ENCODE assay signal across 1 cellular context in the genomic region with DNA sequence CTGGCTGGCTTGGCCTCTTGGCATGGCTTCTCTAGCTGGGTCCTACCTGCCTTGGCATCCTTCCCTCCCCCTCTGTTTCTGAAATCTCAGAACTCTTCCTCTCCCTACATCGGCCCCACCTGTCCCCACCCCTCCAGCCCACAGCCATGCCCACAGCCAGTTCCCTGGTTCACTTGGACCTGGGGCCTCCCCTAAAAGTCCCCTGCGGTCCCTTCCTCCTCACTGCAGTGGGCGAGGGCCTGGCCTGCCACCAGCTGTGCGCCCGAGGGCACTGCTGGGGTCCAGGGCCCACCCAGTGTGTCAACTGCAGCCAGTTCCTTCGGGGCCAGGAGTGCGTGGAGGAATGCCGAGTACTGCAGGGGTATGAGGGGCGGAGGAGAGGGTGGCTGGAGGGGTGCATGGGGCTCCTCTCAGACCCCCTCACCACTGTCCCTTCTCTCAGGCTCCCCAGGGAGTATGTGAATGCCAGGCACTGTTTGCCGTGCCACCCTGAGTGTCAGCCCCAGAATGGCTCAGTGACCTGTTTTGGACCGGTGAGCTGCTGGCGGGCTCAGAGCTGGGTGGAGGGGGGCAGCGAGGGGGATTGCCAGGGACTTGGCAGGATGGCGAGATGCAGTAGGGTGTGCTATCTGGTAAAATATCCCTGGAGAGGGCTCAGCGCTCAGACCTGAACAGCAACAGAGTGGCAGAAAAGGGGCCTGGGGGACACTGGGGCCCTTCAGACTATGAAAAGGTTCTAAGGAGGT.
TF ChIP-seq lines count a peak whose summit lies in the region.

No MANE protein-coding gene starts in this region.

TF ChIP-seq in HEK293, 187 proteins besides CTCF, POLR2A, EP300 and RAD21:
- peak; percentile 16; the same call in 1 of the 2 replicates for TF ChIP-seq GLIS1 (tag by site-specific recombination; IDR thresholded peaks at IDR 0.05)
- peak; percentile 18; the same call in 1 of the 2 replicates for TF ChIP-seq ZIC2 (tag by site-specific recombination; IDR thresholded peaks at IDR 0.05)
- no peak for TF ChIP-seq ZNF24 (tag by site-specific recombination; IDR thresholded peaks at IDR 0.05)
